26 cellular contexts compared by ENCODE assay signal in genomic region chr6:99270852-99271251, GRCh38.
A peak's percentile ranks its signal among the peaks of the same experiment; 100 is the strongest.
DNase-seq lines count a peak whose midpoint lies in the region; ATAC-seq and TF ChIP-seq lines count a peak whose summit lies in the region.
"Had no signal": no experiment of that assay in that cellular context is flagged by ENCODE, and none has a peak within 500 bp of the region (broad histone marks: within the 10 kb centered on the region; RNA-seq: fewer than 3 reads in every experiment).

No MANE protein-coding gene starts in this region.

- no peak for TF ChIP-seq POLR2A in ovary (IDR thresholded peaks at IDR 0.05)

- H3K27ac ChIP-seq in ovary = no peak overlapping the region
- H3K27ac ChIP-seq: 22Rv1, PC-9, SJCRH30 had no signal

- 2 to 4% (median 4%) methylated on average over 6 of the region's 6 CpGs for WGBS in ovary, 3 donors

- intact Hi-C loops in ovary (cut with DNase I) = no loop called here

- peak overlapping the region; percentile 47 for H3K9ac ChIP-seq in endocrine pancreas (ENCODE audit: control insufficient read depth, insufficient read depth, low read length)

- TF ChIP-seq CTCF in ovary (IDR thresholded peaks at IDR 0.05) = no peak

- no peaks in the 10 kb centered on the region for H3K9me3 ChIP-seq in endocrine pancreas (ENCODE audit: control insufficient read depth, low read length)
- no peaks in the 10 kb centered on the region for H3K9me3 ChIP-seq in ovary
- H3K9me3 ChIP-seq: SJCRH30 had no signal

- H3K4me3 ChIP-seq in endocrine pancreas (ENCODE audit: control insufficient read depth, insufficient read depth, low read length) (peak overlapping the region; percentile 80), ovary (no peak overlapping the region)
- H3K4me3 ChIP-seq: PC-9, SJCRH30 had no signal

- no peak for TF ChIP-seq EP300 in ovary (IDR thresholded peaks at IDR 0.05)

- no peaks in the 10 kb centered on the region for H3K4me1 ChIP-seq in endocrine pancreas (ENCODE audit: control insufficient read depth, insufficient read depth, low read length)
- H3K4me1 ChIP-seq in ovary (ENCODE audit: insufficient read depth) = no peaks in the 10 kb centered on the region
- H3K4me1 ChIP-seq: SJCRH30 had no signal

- no peaks in the 10 kb centered on the region for H3K27me3 ChIP-seq in endocrine pancreas (ENCODE audit: control insufficient read depth, insufficient read depth, low read length)
- H3K27me3 ChIP-seq in ovary = no peaks in the 10 kb centered on the region
- H3K27me3 ChIP-seq: SJCRH30 had no signal

- DNase-seq in DMS 273 (lab: John Stamatoyannopoulos, UW; ENCODE audit: unreplicated experiment) (peak; percentile 13), DMS 273 treated with DMSO at 0.1 percent for 48 hours (lab: John Stamatoyannopoulos, UW) (no peak), ovary (peak in 3 of 5 donors; percentile 15 to 29 (median 28)), NCI-H1694 treated with DMSO at 0.1 percent for 48 hours (lab: John Stamatoyannopoulos, UW) (no peak)
- no peak for DNase-seq in activated naive CD4-positive, alpha-beta T cell (lab: John Stamatoyannopoulos, UW)
- DNase-seq: ACHN, DMS53, GOT3, HCEC 1CT, IMR-90, KG1, MM.1S, NCI-H1048, NCI-H1417, NCI-H1694, NCI-H2081, NCI-H446, NCI-H524 treated with DMSO at 0.1 percent for 48 hours, NCI-H82, PC-9, SJCRH30 had no signal

- ATAC-seq in GM18502 (IDR thresholded peaks at IDR 0.05; ENCODE audit: poor library complexity, unreplicated experiment) = no peak
- ATAC-seq: Right ventricle myocardium inferior, SK-N-SH treated with all-trans-retinoic acid at 6 μM for 48 hours had no signal

- H3K36me3 ChIP-seq in endocrine pancreas (ENCODE audit: control insufficient read depth, insufficient read depth, low read length) (no peaks in the 10 kb centered on the region), ovary (no peaks in the 10 kb centered on the region)
- H3K36me3 ChIP-seq: SJCRH30 had no signal

Comparison
In these comparisons a context has a peak if more than half of its experiments do, and no peak if none do; other contexts are left out.
1. DNase-seq: peak in DMS 273 (single experiment) and ovary (3 of 5); none in DMS 273 treated with DMSO at 0.1 percent for 48 hours (single experiment), NCI-H1694 treated with DMSO at 0.1 percent for 48 hours (single experiment) and activated naive CD4-positive, alpha-beta T cell (0 of 4).